ENCODE assay signal across 8 cellular contexts in genomic region chr12:48956279-48957140, GRCh38. TPM values are rescaled to one million over a fixed set of nuclear protein-coding genes. Genes with fewer than 3 reads are reported as not detected.
A peak's percentile ranks its signal among the peaks of the same experiment; 100 is the strongest.
DNase-seq lines count a peak whose midpoint lies in the region; ATAC-seq and TF ChIP-seq lines count a peak whose summit lies in the region.

No MANE protein-coding gene starts in this region.

- no peaks in the 10 kb centered on the region for H3F3A ChIP-seq in OCI-LY1 (ENCODE audit: insufficient read depth, low read length)

- H3K27ac ChIP-seq in HUES64 (ENCODE audit: low read depth, low read length) (peak overlapping the region; percentile 96), OCI-LY1 (ENCODE audit: low read depth, low read length, poor library complexity, severe bottlenecking) (no peak overlapping the region)

- H2AFZ ChIP-seq in OCI-LY1 (ENCODE audit: low read length) = no peak overlapping the region

- no peaks in the 10 kb centered on the region for H3K9me2 ChIP-seq in OCI-LY1 (ENCODE audit: low read depth, low read length)

- DNase-seq in AG09309 (ENCODE audit: low read depth) (peak; percentile 84), astrocyte of the spinal cord (ENCODE audit: low read depth, low spot score) (peak; percentile 97), hepatic stellate cell (ENCODE audit: low spot score) (peak; percentile 95), posterior cingulate gyrus (peak in 9 of 10 donors; percentile 47 to 97 (median 79))

- H3K4me1 ChIP-seq in HUES64 (ENCODE audit: insufficient read depth, low read length) (peaks cover 8% of the 10 kb centered on the region; the same call in 1 of the 2 replicates), OCI-LY1 (ENCODE audit: insufficient read depth, low read length, severe bottlenecking) (peaks cover 32% of the 10 kb centered on the region)

- H3K4me2 ChIP-seq in OCI-LY1 (ENCODE audit: low read length) = peak overlapping the region; percentile 89

- no peak for ATAC-seq in GM18498 (IDR thresholded peaks at IDR 0.05; ENCODE audit: unreplicated experiment)

- 0% methylated on average over 27 of the region's 29 CpGs for WGBS in HUES64

- H3K36me3 ChIP-seq in HUES64 (ENCODE audit: insufficient read depth, low read length) (peaks cover 42% of the 10 kb centered on the region), OCI-LY1 (ENCODE audit: insufficient read depth, low read length) (peaks cover 23% of the 10 kb centered on the region; the same call in 1 of the 2 replicates)

- intact Hi-C loops in posterior cingulate gyrus (cut with DNase I) = no loop called here

- H3K4me3 ChIP-seq in AG09309 (ENCODE audit: control insufficient read depth, low read depth, low read length) = peak overlapping the region; percentile 76
- peak overlapping the region; percentile 98 for H3K4me3 ChIP-seq in HUES64 (ENCODE audit: low read length)
- peak overlapping the region; percentile 75 for H3K4me3 ChIP-seq in OCI-LY1 (ENCODE audit: low read depth, low read length, poor library complexity, severe bottlenecking)
- H3K4me3 ChIP-seq in astrocyte of the spinal cord (ENCODE audit: low read depth, low read length) = peak overlapping the region; percentile 78

- peaks cover 18% of the 10 kb centered on the region; the same call in 1 of the 2 replicates for H3K79me2 ChIP-seq in OCI-LY1 (ENCODE audit: insufficient read depth, low read length)

- H3K9me3 ChIP-seq in HUES64 (ENCODE audit: insufficient read depth, low read depth, low read length) (no peaks in the 10 kb centered on the region), OCI-LY1 (ENCODE audit: low read length) (no peaks in the 10 kb centered on the region)

- H3K27me3 ChIP-seq in HUES64 (ENCODE audit: insufficient read depth, low read length) (no peaks in the 10 kb centered on the region), OCI-LY1 (ENCODE audit: insufficient read depth, low read length) (no peaks in the 10 kb centered on the region)

- H3K9ac ChIP-seq in HUES64 (ENCODE audit: low read depth, low read length) (peak overlapping the region; percentile 95), OCI-LY1 (ENCODE audit: low read length) (peak overlapping the region; percentile 70)

- no peaks in the 10 kb centered on the region for H4K20me1 ChIP-seq in OCI-LY1 (ENCODE audit: insufficient read depth, low read length)

- no peak for TF ChIP-seq CTCF in AG09309 (IDR thresholded peaks at IDR 0.05; ENCODE audit: control insufficient read depth, insufficient read depth, low read depth, low read length, missing control alignments)
- peak; percentile 32; the same call in 2 of the 3 replicates for TF ChIP-seq CTCF in GM12872 (IDR thresholded peaks at IDR 0.05; ENCODE audit: insufficient read depth, low read depth, low read length)
- TF ChIP-seq CTCF in OCI-LY1 (IDR thresholded peaks at IDR 0.05; ENCODE audit: low read length) = peak; percentile 35; the same call in 1 of the 2 replicates
- TF ChIP-seq CTCF in astrocyte of the spinal cord (IDR thresholded peaks at IDR 0.05; ENCODE audit: low read depth, low read length) = peak; percentile 9

- in situ Hi-C loops in astrocyte of the spinal cord (cut with HindIII; ENCODE audit: low sequenced_read_pairs) = no loop called here

RNA-seq across cellular contexts. Expression of gene ARF3, which starts 0.8 kb away (rescaled TPM):
- polyA plus RNA-seq in HUES64 (2013, experiment 1 of 2) = 130 TPM
- 138 TPM for polyA plus RNA-seq in HUES64 (2013, experiment 2 of 2)

RNA-seq across cellular contexts. Expression of gene WNT10B, which starts 15.0 kb away (rescaled TPM):
- polyA plus RNA-seq in HUES64 (2013, experiment 1 of 2) = 0.75 TPM
- polyA plus RNA-seq in HUES64 (2013, experiment 2 of 2) = 0.63 TPM

RNA-seq across cellular contexts. Expression of gene WNT1, which starts 21.6 kb away (rescaled TPM):
- 0.60 TPM for polyA plus RNA-seq in HUES64 (2013, experiment 1 of 2)
- polyA plus RNA-seq in HUES64 (2013, experiment 2 of 2) = 0.76 TPM

RNA-seq across cellular contexts. Expression of gene FKBP11, which starts 31.2 kb away (rescaled TPM):
- polyA plus RNA-seq in HUES64 (2013, experiment 1 of 2) = 25.8 TPM
- polyA plus RNA-seq in HUES64 (2013, experiment 2 of 2) = 17.8 TPM

RNA-seq across cellular contexts. Expression of gene DDN, which starts 42.7 kb away (rescaled TPM):
- 0.05 TPM for polyA plus RNA-seq in HUES64 (2013, experiment 1 of 2)
- not detected for polyA plus RNA-seq in HUES64 (2013, experiment 2 of 2)
